ENCODE assay signal across 1 cellular context in genomic region chr5:145924849-145925248, GRCh38.
TF ChIP-seq lines count a peak whose summit lies in the region.

No MANE protein-coding gene starts in this region.

TF ChIP-seq in endothelial cell of umbilical vein, 7 proteins besides CTCF, POLR2A, EP300 and RAD21:
- no peak for TF ChIP-seq EZH2 (IDR thresholded peaks at IDR 0.05; ENCODE audit: borderline replicate concordance, low read depth, low read length, severe bottlenecking)
- TF ChIP-seq FOS (IDR thresholded peaks at IDR 0.05; ENCODE audit: borderline replicate concordance, insufficient read depth, low read length), result no peak
- no peak for TF ChIP-seq JUN (IDR thresholded peaks at IDR 0.05; ENCODE audit: borderline replicate concordance, insufficient read depth, insufficient read length, low read depth)
- no peak for TF ChIP-seq GATA2 (IDR thresholded peaks at IDR 0.05; ENCODE audit: insufficient read depth, insufficient read length, low read depth, low read length)
- TF ChIP-seq MYC (IDR thresholded peaks at IDR 0.05; ENCODE audit: low read depth, low read length), result no peak
- TF ChIP-seq MAX (IDR thresholded peaks at IDR 0.05; ENCODE audit: insufficient read depth, insufficient read length), result no peak
- TF ChIP-seq POLR2AphosphoS5 (IDR thresholded peaks at IDR 0.05; ENCODE audit: insufficient read depth, low read depth, low read length), result no peak
